ENCODE assay signal across 8 cellular contexts in genomic region chr19:58346961-58347929, GRCh38. TPM values are rescaled to one million over a fixed set of nuclear protein-coding genes. Genes with fewer than 3 reads are reported as not detected.
DNase-seq lines count a peak whose midpoint lies in the region; ATAC-seq and TF ChIP-seq lines count a peak whose summit lies in the region.

No MANE protein-coding gene starts in this region.

- H3K4me1 ChIP-seq in neuron (ENCODE audit: insufficient read depth, low read length) (peaks cover 5% of the 10 kb centered on the region), suprapubic skin (peaks cover 21% of the 10 kb centered on the region)

- no peaks in the 10 kb centered on the region for H3K36me3 Mint-ChIP-seq in activated T-helper 17 cell treated with anti-CD3 and anti-CD28 coated beads, Interleukin-2, amount 50 U/mL, for 72 hours (ENCODE audit: low read depth)

- peak overlapping the region; percentile 30 for H3K27ac ChIP-seq in suprapubic skin

- peak overlapping the region; percentile 80 for H3K27ac Mint-ChIP-seq in activated T-helper 17 cell treated with anti-CD3 and anti-CD28 coated beads, Interleukin-2, amount 50 U/mL, for 72 hours

- ATAC-seq in GM19455 (IDR thresholded peaks at IDR 0.05; ENCODE audit: unreplicated experiment) = peak; percentile 77
- ATAC-seq in activated T-helper 17 cell treated with anti-CD3 and anti-CD28 coated beads, Interleukin-2, amount 50 U/mL, for 72 hours (replicated peaks) = peak; percentile 98

- no peak for TF ChIP-seq POLR2A in suprapubic skin (IDR thresholded peaks at IDR 0.05)

- WGBS in suprapubic skin = 0% methylated on average over 13 of the region's 82 CpGs

- H3K27me3 ChIP-seq in neuron (ENCODE audit: insufficient read depth, low read length) = no peaks in the 10 kb centered on the region
- peaks cover 38% of the 10 kb centered on the region for H3K27me3 ChIP-seq in suprapubic skin

- peak; percentile 66 for DNase-seq in CMK (ENCODE audit: low read depth)
- DNase-seq in HK-2 (ENCODE audit: unreplicated experiment) = peak; percentile 78
- DNase-seq in OCI-M2 (lab: John Stamatoyannopoulos, UW; ENCODE audit: unreplicated experiment) = peak; percentile 74
- DNase-seq in fibroblast of villous mesenchyme (ENCODE audit: low read depth) = peak; percentile 78
- DNase-seq in suprapubic skin (ENCODE audit: low spot score in 2 of 2) = no peak

- H3K9me3 Mint-ChIP-seq in activated T-helper 17 cell treated with anti-CD3 and anti-CD28 coated beads, Interleukin-2, amount 50 U/mL, for 72 hours = no peaks in the 10 kb centered on the region

- H3K27me3 Mint-ChIP-seq in activated T-helper 17 cell treated with anti-CD3 and anti-CD28 coated beads, Interleukin-2, amount 50 U/mL, for 72 hours = no peaks in the 10 kb centered on the region

- H3K36me3 ChIP-seq in neuron (ENCODE audit: insufficient read depth, low read length) (no peaks in the 10 kb centered on the region), suprapubic skin (no peaks in the 10 kb centered on the region)

- H3K9me3 ChIP-seq in neuron (ENCODE audit: low read length) (peaks cover 4% of the 10 kb centered on the region), suprapubic skin (no peaks in the 10 kb centered on the region)

- no peak for TF ChIP-seq CTCF in fibroblast of villous mesenchyme (IDR thresholded peaks at IDR 0.05; ENCODE audit: insufficient read depth, low read depth, low read length)
- TF ChIP-seq CTCF in suprapubic skin (IDR thresholded peaks at IDR 0.05) = no peak

- H3K4me3 ChIP-seq in fibroblast of villous mesenchyme (ENCODE audit: low read depth, low read length) = peak overlapping the region; percentile 91
- peak overlapping the region; percentile 98 for H3K4me3 ChIP-seq in neuron (ENCODE audit: low read length)
- peak overlapping the region; percentile 50 for H3K4me3 ChIP-seq in suprapubic skin

- H2AFZ ChIP-seq in neuron (ENCODE audit: low read depth, low read length) = peak overlapping the region; percentile 74

- H3K4me3 Mint-ChIP-seq in activated T-helper 17 cell treated with anti-CD3 and anti-CD28 coated beads, Interleukin-2, amount 50 U/mL, for 72 hours = peak overlapping the region; percentile 90

- no peak for TF ChIP-seq EP300 in suprapubic skin (IDR thresholded peaks at IDR 0.05)

- peaks cover 6% of the 10 kb centered on the region for H3K4me1 Mint-ChIP-seq in activated T-helper 17 cell treated with anti-CD3 and anti-CD28 coated beads, Interleukin-2, amount 50 U/mL, for 72 hours

RNA-seq across cellular contexts. Expression of gene A1BG, which starts 6.0 kb away (rescaled TPM):
- total RNA-seq in activated T-helper 17 cell treated with anti-CD3 and anti-CD28 coated beads, Interleukin-2, amount 50 U/mL, for 72 hours = 10 to 100 TPM; 12.4 to 15.4 TPM
- total RNA-seq in fibroblast of villous mesenchyme = 1.3 TPM in 2 replicates
- 10 to 100 TPM in 2 of 4 donors, 1 to 10 TPM in 2; 1.0 to 14.9 (median 8.1) TPM for total RNA-seq in suprapubic skin

RNA-seq across cellular contexts. Expression of gene ZNF497, which starts 15.3 kb away (rescaled TPM):
- total RNA-seq in activated T-helper 17 cell treated with anti-CD3 and anti-CD28 coated beads, Interleukin-2, amount 50 U/mL, for 72 hours = 1 to 10 TPM; 1.7 to 1.8 TPM
- 0.32 and 0.86 TPM in 2 replicates for total RNA-seq in fibroblast of villous mesenchyme
- total RNA-seq in suprapubic skin = 1 to 10 TPM; 2.4 to 4.8 (median 3.4) TPM

RNA-seq across cellular contexts. Expression of gene ZSCAN22, which starts 20.5 kb away (rescaled TPM):
- 1 to 10 TPM; 4.3 to 6.1 TPM for total RNA-seq in activated T-helper 17 cell treated with anti-CD3 and anti-CD28 coated beads, Interleukin-2, amount 50 U/mL, for 72 hours
- 2.6 and 3.0 TPM in 2 replicates for total RNA-seq in fibroblast of villous mesenchyme
- total RNA-seq in suprapubic skin = 1 to 10 TPM; 4.3 to 7.6 (median 5.6) TPM

RNA-seq across cellular contexts. Expression of gene ZNF837, which starts 33.6 kb away (rescaled TPM):
- total RNA-seq in activated T-helper 17 cell treated with anti-CD3 and anti-CD28 coated beads, Interleukin-2, amount 50 U/mL, for 72 hours = 1 to 10 TPM; 1.1 to 1.9 TPM
- total RNA-seq in fibroblast of villous mesenchyme (1.7 and 2.9 TPM in 2 replicates), suprapubic skin (1 to 10 TPM; 2.6 to 6.2 (median 4.3) TPM)

RNA-seq across cellular contexts. Expression of gene RPS5, which starts 39.8 kb away (rescaled TPM):
- total RNA-seq in activated T-helper 17 cell treated with anti-CD3 and anti-CD28 coated beads, Interleukin-2, amount 50 U/mL, for 72 hours = 1,000 to 10,000 TPM; 1,376 to 1,435 TPM
- 1,142 and 1,183 TPM in 2 replicates for total RNA-seq in fibroblast of villous mesenchyme
- total RNA-seq in suprapubic skin = 1,000 to 10,000 TPM; 1,253 to 2,519 (median 2,306) TPM

Comparison
In these comparisons a context has a peak if more than half of its experiments do, and no peak if none do; other contexts are left out.
1. DNase-seq: peak in CMK (single experiment), HK-2 (single experiment), OCI-M2 (single experiment) and fibroblast of villous mesenchyme (single experiment); none in suprapubic skin (0 of 2).
2. Peak in every context shown above with its lines, with median percentiles within 50 percentile points of each other: H3K4me3 ChIP-seq.